Comparison of ENCODE assay signal across 1 cellular context in the genomic region with DNA sequence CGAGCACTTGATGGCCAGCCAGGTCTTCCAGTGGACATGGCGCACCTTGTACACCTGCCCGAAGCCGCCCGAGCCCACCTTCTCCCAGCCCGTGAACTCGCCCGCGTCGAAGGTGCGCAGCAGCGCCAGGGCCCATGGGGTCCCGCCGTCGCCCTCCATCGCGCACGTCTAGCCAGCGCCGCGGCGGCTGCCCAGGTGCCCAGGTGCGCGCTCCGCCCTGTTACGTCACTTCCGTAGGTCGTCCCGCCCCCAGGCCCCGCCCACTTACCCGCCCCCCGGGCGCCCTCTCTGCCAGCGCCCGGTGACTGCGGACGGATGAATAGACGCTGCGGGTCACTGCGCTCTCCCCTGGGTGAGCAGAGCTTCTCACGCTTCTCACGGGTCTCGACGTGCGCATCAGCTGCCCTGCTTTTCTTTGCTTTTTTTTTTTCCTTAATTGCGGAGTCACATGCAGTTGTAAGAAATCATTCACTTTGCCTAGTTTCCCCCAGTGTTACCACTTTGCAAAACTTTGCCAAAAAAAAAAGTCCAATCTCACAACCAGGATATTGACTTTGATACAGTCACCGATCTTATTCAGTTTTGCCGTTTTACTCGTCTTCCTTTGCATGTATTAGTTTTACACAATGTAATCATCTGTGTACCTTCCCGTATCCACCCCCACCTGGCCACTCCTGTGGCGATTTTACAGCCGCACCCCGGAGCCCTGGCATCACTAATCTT.
TF ChIP-seq lines count a peak whose summit lies in the region.

RIPK4 (minus strand) TSS at position 170 of the 723 bp plus-strand sequence; CDS start at position 159, 11 bp downstream.

TF ChIP-seq in HepG2, 621 proteins besides CTCF, POLR2A, EP300 and RAD21 (continued from another document and continues in another):
- TF ChIP-seq ZBTB14 (CRISPR knock-in tag; IDR thresholded peaks at IDR 0.05) (no peak; the same call in 1 of the 2 replicates), SIX4 (CRISPR knock-in tag; IDR thresholded peaks at IDR 0.05) (no peak), ZSCAN9 (CRISPR knock-in tag; IDR thresholded peaks at IDR 0.05; ENCODE audit: borderline replicate concordance) (no peak; the same call in 1 of the 2 replicates), HNRNPLL (IDR thresholded peaks at IDR 0.05; ENCODE audit: low read depth, low read length, poor library complexity, severe bottlenecking) (peak; percentile 89), ZNF260 (CRISPR knock-in tag; IDR thresholded peaks at IDR 0.05; ENCODE audit: borderline replicate concordance, low read depth) (no peak), ZNF296 (CRISPR knock-in tag; conservative IDR thresholded peaks at IDR 0.05) (no peak), HNRNPK (IDR thresholded peaks at IDR 0.05; ENCODE audit: low read depth, low read length, poor library complexity, severe bottlenecking) (no peak), ZFP37 (CRISPR knock-in tag; IDR thresholded peaks at IDR 0.05; ENCODE audit: borderline replicate concordance) (no peak; the same call in 1 of the 2 replicates), HOXA7 (CRISPR knock-in tag; IDR thresholded peaks at IDR 0.05) (no peak), ZBED4 (CRISPR knock-in tag; IDR thresholded peaks at IDR 0.05; ENCODE audit: borderline replicate concordance) (0 out of 2 replicates have a peak, but pooled peaks have one; percentile 13), MED13 (CRISPR knock-in tag; IDR thresholded peaks at IDR 0.05) (no peak), ZNF639 (CRISPR knock-in tag; conservative IDR thresholded peaks at IDR 0.05) (no peak), ATAD3A (CRISPR knock-in tag; IDR thresholded peaks at IDR 0.05) (no peak), HMG20A (CRISPR knock-in tag; IDR thresholded peaks at IDR 0.05; ENCODE audit: borderline replicate concordance) (no peak), ZNF34 (CRISPR knock-in tag; IDR thresholded peaks at IDR 0.05; ENCODE audit: borderline replicate concordance) (no peak), ZNF576 (CRISPR knock-in tag; IDR thresholded peaks at IDR 0.05) (no peak), NFIC (IDR thresholded peaks at IDR 0.05; ENCODE audit: low read length) (no peak), ZBTB1 (CRISPR knock-in tag; IDR thresholded peaks at IDR 0.05; ENCODE audit: borderline replicate concordance) (no peak), MTERF4 (CRISPR knock-in tag; IDR thresholded peaks at IDR 0.05) (no peak), PTBP1 (IDR thresholded peaks at IDR 0.05; ENCODE audit: low read depth, low read length, poor library complexity, severe bottlenecking) (no peak), SNAI1 (CRISPR knock-in tag; IDR thresholded peaks at IDR 0.05; ENCODE audit: borderline replicate concordance) (no peak), SPEN (CRISPR knock-in tag; IDR thresholded peaks at IDR 0.05; ENCODE audit: low read depth) (peak; percentile 57; the same call in 1 of the 2 replicates), ZNF446 (CRISPR knock-in tag; IDR thresholded peaks at IDR 0.05) (no peak), MLX (CRISPR knock-in tag; IDR thresholded peaks at IDR 0.05) (no peak; the same call in 1 of the 2 replicates), MTF1 (CRISPR knock-in tag; IDR thresholded peaks at IDR 0.05) (no peak), ZNF552 (CRISPR knock-in tag; IDR thresholded peaks at IDR 0.05; ENCODE audit: borderline replicate concordance) (no peak), CEBPG (CRISPR knock-in tag; IDR thresholded peaks at IDR 0.05) (peak; percentile 40; the same call in 1 of the 2 replicates), ZBTB20 (CRISPR knock-in tag; IDR thresholded peaks at IDR 0.05; ENCODE audit: borderline replicate concordance, low read depth) (no peak), NFATC3 (CRISPR knock-in tag; IDR thresholded peaks at IDR 0.05) (no peak), RNF2 (conservative IDR thresholded peaks at IDR 0.05; ENCODE audit: low read depth) (no peak), MIER3 (CRISPR knock-in tag; IDR thresholded peaks at IDR 0.05; ENCODE audit: borderline replicate concordance) (no peak), SATB2 (CRISPR knock-in tag; IDR thresholded peaks at IDR 0.05) (no peak; the same call in 1 of the 2 replicates), ZNF747 (CRISPR knock-in tag; IDR thresholded peaks at IDR 0.05; ENCODE audit: borderline replicate concordance) (peak; percentile 59; the same call in 1 of the 2 replicates), ZBTB8A (CRISPR knock-in tag; IDR thresholded peaks at IDR 0.05; ENCODE audit: borderline replicate concordance, low read depth) (no peak), ZKSCAN8 (CRISPR knock-in tag; IDR thresholded peaks at IDR 0.05; ENCODE audit: borderline replicate concordance) (no peak), IRX3 (CRISPR knock-in tag; IDR thresholded peaks at IDR 0.05; ENCODE audit: borderline replicate concordance, low read depth) (no peak), ZFP62 (CRISPR knock-in tag; IDR thresholded peaks at IDR 0.05) (no peak), HDAC1 (CRISPR knock-in tag; IDR thresholded peaks at IDR 0.05) (peak; percentile 58)
- TF ChIP-seq, protein P1, sequence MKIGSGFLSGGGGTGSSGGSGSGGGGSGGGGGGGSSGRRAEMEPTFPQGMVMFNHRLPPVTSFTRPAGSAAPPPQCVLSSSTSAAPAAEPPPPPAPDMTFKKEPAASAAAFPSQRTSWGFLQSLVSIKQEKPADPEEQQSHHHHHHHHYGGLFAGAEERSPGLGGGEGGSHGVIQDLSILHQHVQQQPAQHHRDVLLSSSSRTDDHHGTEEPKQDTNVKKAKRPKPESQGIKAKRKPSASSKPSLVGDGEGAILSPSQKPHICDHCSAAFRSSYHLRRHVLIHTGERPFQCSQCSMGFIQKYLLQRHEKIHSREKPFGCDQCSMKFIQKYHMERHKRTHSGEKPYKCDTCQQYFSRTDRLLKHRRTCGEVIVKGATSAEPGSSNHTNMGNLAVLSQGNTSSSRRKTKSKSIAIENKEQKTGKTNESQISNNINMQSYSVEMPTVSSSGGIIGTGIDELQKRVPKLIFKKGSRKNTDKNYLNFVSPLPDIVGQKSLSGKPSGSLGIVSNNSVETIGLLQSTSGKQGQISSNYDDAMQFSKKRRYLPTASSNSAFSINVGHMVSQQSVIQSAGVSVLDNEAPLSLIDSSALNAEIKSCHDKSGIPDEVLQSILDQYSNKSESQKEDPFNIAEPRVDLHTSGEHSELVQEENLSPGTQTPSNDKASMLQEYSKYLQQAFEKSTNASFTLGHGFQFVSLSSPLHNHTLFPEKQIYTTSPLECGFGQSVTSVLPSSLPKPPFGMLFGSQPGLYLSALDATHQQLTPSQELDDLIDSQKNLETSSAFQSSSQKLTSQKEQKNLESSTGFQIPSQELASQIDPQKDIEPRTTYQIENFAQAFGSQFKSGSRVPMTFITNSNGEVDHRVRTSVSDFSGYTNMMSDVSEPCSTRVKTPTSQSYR (CRISPR knock-in tag; IDR thresholded peaks at IDR 0.05; ENCODE audit: borderline replicate concordance): no peak
- TF ChIP-seq, protein P2, sequence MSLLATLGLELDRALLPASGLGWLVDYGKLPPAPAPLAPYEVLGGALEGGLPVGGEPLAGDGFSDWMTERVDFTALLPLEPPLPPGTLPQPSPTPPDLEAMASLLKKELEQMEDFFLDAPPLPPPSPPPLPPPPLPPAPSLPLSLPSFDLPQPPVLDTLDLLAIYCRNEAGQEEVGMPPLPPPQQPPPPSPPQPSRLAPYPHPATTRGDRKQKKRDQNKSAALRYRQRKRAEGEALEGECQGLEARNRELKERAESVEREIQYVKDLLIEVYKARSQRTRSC (CRISPR knock-in tag; IDR thresholded peaks at IDR 0.05; ENCODE audit: low read depth): no peak
- TF ChIP-seq, protein P3, sequence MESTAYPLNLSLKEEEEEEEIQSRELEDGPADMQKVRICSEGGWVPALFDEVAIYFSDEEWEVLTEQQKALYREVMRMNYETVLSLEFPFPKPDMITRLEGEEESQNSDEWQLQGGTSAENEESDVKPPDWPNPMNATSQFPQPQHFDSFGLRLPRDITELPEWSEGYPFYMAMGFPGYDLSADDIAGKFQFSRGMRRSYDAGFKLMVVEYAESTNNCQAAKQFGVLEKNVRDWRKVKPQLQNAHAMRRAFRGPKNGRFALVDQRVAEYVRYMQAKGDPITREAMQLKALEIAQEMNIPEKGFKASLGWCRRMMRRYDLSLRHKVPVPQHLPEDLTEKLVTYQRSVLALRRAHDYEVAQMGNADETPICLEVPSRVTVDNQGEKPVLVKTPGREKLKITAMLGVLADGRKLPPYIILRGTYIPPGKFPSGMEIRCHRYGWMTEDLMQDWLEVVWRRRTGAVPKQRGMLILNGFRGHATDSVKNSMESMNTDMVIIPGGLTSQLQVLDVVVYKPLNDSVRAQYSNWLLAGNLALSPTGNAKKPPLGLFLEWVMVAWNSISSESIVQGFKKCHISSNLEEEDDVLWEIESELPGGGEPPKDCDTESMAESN (CRISPR knock-in tag; conservative IDR thresholded peaks at IDR 0.05): no peak
